8 cellular contexts compared by ENCODE assay signal in the genomic region with DNA sequence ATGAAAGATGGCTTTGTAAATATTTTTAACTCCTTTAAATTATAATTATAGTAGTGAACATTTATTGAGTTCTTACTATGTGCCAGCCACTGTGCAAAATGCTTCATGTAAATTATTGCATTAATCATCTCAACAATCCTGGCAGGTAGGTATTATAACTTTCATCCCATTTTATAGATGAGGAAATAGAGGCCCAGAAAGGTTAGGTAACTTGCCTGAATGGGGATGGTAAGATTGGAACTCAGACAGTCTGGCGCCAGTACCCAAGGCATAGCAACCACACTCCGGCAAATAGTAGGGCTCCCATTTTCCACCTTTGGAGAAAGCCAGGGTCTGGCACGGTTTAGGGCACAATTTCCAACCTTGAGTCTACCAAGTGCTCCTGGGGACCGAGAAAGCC.
"Had no signal": no experiment of that assay in that cellular context is flagged by ENCODE, and none has a peak within 500 bp of the region (broad histone marks: within the 10 kb centered on the region; RNA-seq: fewer than 3 reads in every experiment).

No MANE protein-coding gene starts in this region.

- H3K36me3 Mint-ChIP-seq: IgD-negative memory B cell had no signal

- H3K4me1 Mint-ChIP-seq: GM23338, IgD-negative memory B cell had no signal

- H3K9me3 ChIP-seq: HAP-1 had no signal

- FAIRE-seq: H1, HTR-8/SVneo had no signal

- H3K4me3 Mint-ChIP-seq: GM23338, IgD-negative memory B cell had no signal

- ATAC-seq: GM23338, HCT116 had no signal

- H3K27ac Mint-ChIP-seq: GM23338, IgD-negative memory B cell had no signal

- H3K9me3 Mint-ChIP-seq: GM23338 had no signal

- H3K4me3 ChIP-seq: GM23338, HAP-1 had no signal

- H3K36me3 ChIP-seq: HAP-1 had no signal

- DNase-seq: H7, KG1 had no signal

- H3K4me2 ChIP-seq: GM23338 had no signal

- H2AFZ ChIP-seq: GM23338 had no signal

- H3K4me1 ChIP-seq: HAP-1 had no signal
